ENCODE assay signal across 1 cellular context in genomic region chr7:92255308-92255707, GRCh38.
TF ChIP-seq lines count a peak whose summit lies in the region.

No MANE protein-coding gene starts in this region.

TF ChIP-seq in K562, 482 proteins besides CTCF, POLR2A, EP300 and RAD21:
- peak; percentile 16; the same call in 1 of the 2 replicates for TF ChIP-seq MGA (IDR thresholded peaks at IDR 0.05)
- TF ChIP-seq ZNF316 (IDR thresholded peaks at IDR 0.05), result 0 out of 2 replicates have a peak, but pooled peaks have one; percentile 6
- TF ChIP-seq RCOR1 (IDR thresholded peaks at IDR 0.05; ENCODE audit: borderline replicate concordance in 1 of 2, low read depth in 2 of 2, low read length in 2 of 2), result no peak
- TF ChIP-seq ZNF395 (CRISPR knock-in tag; IDR thresholded peaks at IDR 0.05), result no peak
- TF ChIP-seq ZNF707 (CRISPR knock-in tag; conservative IDR thresholded peaks at IDR 0.05), result no peak
- no peak for TF ChIP-seq TRIM24 (IDR thresholded peaks at IDR 0.05)
- no peak for TF ChIP-seq STAG1 (CRISPR knock-in tag; IDR thresholded peaks at IDR 0.05; ENCODE audit: borderline replicate concordance)
- TF ChIP-seq FOXA1 (IDR thresholded peaks at IDR 0.05; ENCODE audit: borderline replicate concordance), result no peak
- peak; percentile 16; the same call in 1 of the 2 replicates for TF ChIP-seq NFE2 (IDR thresholded peaks at IDR 0.05; ENCODE audit: low read depth)
- no peak for TF ChIP-seq MTA2 (IDR thresholded peaks at IDR 0.05; ENCODE audit: low read depth)
